In genomic region chr3:146115619-146116018, GRCh38 we compare ENCODE assay signal across 20 cellular contexts.
"Had no signal": no experiment of that assay in that cellular context is flagged by ENCODE, and none has a peak within 500 bp of the region (broad histone marks: within the 10 kb centered on the region; RNA-seq: fewer than 3 reads in every experiment).

No MANE protein-coding gene starts in this region.

- H3K4me2 ChIP-seq: smooth muscle cell had no signal

- H3K9me3 ChIP-seq: sigmoid colon, uterus had no signal

- H3K27me3 ChIP-seq: sigmoid colon, uterus had no signal

- H3K4me3 ChIP-seq: lower lobe of right lung, sigmoid colon, smooth muscle cell, uterus had no signal

- H3K4me1 ChIP-seq: lower lobe of right lung, uterus had no signal

- H3K36me3 ChIP-seq: lower lobe of right lung, uterus had no signal

- H3K27ac ChIP-seq: lower lobe of right lung, sigmoid colon had no signal

- DNase-seq: activated CD4-positive, alpha-beta memory T cell treated with anti-CD3 and anti-CD28 coated beads, Interleukin-2, amount 10 ng/mL, durations not matched to agents 7 days and 5 days; activated CD4-positive, alpha-beta T cell treated with anti-CD3 and anti-CD28 coated beads, Interleukin-2, amount 10 ng/mL, durations not matched to agents 24 days and 14 days; activated effector memory CD4-positive, alpha-beta T cell treated with anti-CD3 and anti-CD28 coated beads, Interleukin-2, amount 50 U/mL, for 16 hours; activated naive CD4-positive, alpha-beta T cell treated with anti-CD3 and anti-CD28 coated beads, Interleukin-2, amount 10 ng/mL, durations not matched to agents 7 days and 5 days; activated T-cell treated with anti-CD3 and anti-CD28 coated beads for 4 hours; amygdala; foreskin melanocyte; hypothalamus; left colon; lower lobe of right lung; naive B cell; nucleus accumbens; posterior cingulate gyrus; sigmoid colon; stimulated activated CD4-positive, alpha-beta T cell treated with anti-CD3 and anti-CD28 coated beads, Interleukin-15, amount 100 ng/mL, for 24 hours; stimulated activated CD8-positive, alpha-beta memory T cell treated with anti-CD3 and anti-CD28 coated beads, Interleukin-4, amount 100 ng/mL, for 48 hours; stimulated activated naive B cell treated with anti-CD40 and anti-IgM and Interleukin-4, amounts not matched to agents 10 μg/mL and 1 μg/mL and 100 μg/mL, for 72 hours; trophoblast cell; uterus had no signal
